In genomic region chr1:229945795-229946194, GRCh38 we compare ENCODE assay signal across 9 cellular contexts.
"Had no signal": no experiment of that assay in that cellular context is flagged by ENCODE, and none has a peak within 500 bp of the region (broad histone marks: within the 10 kb centered on the region; RNA-seq: fewer than 3 reads in every experiment).

No MANE protein-coding gene starts in this region.

- H3K36me3 ChIP-seq: HAP-1 had no signal

- H3K9me3 ChIP-seq: HAP-1 had no signal

- H3K27ac ChIP-seq: GM23248 had no signal

- H3K4me2 ChIP-seq: GM23338 had no signal

- H2AFZ ChIP-seq: GM23248, GM23338 had no signal

- DNase-seq: GM23248, GOT3, H7, H9, HCEC 1CT, HFFc6 had no signal

- ATAC-seq: GM23338, HCT116 had no signal

- H3K4me3 ChIP-seq: GM23248, GM23338, HAP-1 had no signal

- H3K4me1 ChIP-seq: HAP-1 had no signal
